ENCODE assay signal across 8 cellular contexts in genomic region chr16:84144859-84145639, GRCh38. TPM values are rescaled to one million over a fixed set of nuclear protein-coding genes. Genes with fewer than 3 reads are reported as not detected.
A peak's percentile ranks its signal among the peaks of the same experiment; 100 is the strongest.
DNase-seq lines count a peak whose midpoint lies in the region; ATAC-seq and TF ChIP-seq lines count a peak whose summit lies in the region.

DNAAF1 (plus strand) TSS chr16:84145308; CDS start chr16:84145441, 133 bp downstream.
HSDL1 (minus strand) TSS chr16:84145177; CDS start chr16:84131321, 13,856 bp downstream.

- H3K27me3 ChIP-seq in right atrium auricular region (no peaks in the 10 kb centered on the region), psoas muscle (ENCODE audit: insufficient read depth in 3 of 3, low read length in 2 of 3) (no peaks in the 10 kb centered on the region)

- intact Hi-C loops in psoas muscle (cut with DNase I) = loop anchor here (2.0 to 5.0 kb wide), 3 partner anchors 30 to 43 kb away; no protein-coding TSS in a partner anchor

- POLR2A ChIA-PET in T-cell (lab: Charles Lee) = interaction anchor here in 1 of 2 donors (0.7 kb wide), 1 partner anchor 28 kb away, joined by 3 read pairs; the partner anchor contains the start of gene MBTPS1

- TF ChIP-seq CTCF in GM12865 (IDR thresholded peaks at IDR 0.05; ENCODE audit: insufficient read depth, low read depth, low read length, missing control alignments) (peak; percentile 9), HFFc6 (IDR thresholded peaks at IDR 0.05) (peak; percentile 44), right atrium auricular region (IDR thresholded peaks at IDR 0.05) (no peak), psoas muscle (IDR thresholded peaks at IDR 0.05) (no peak)

- H3K4me3 ChIP-seq in GM12865 (ENCODE audit: low read depth, low read length) = peak within 1 kb of the TSS; percentile 64
- H3K4me3 ChIP-seq in right atrium auricular region = peak within 1 kb of the TSS; percentile 99
- peak within 1 kb of the TSS; percentile 95 for H3K4me3 ChIP-seq in psoas muscle
- peak within 1 kb of the TSS; percentile 100 for H3K4me3 ChIP-seq in urinary bladder (ENCODE audit: low read depth, low read length)

- H3K27me3 Mint-ChIP-seq in HFFc6 (ENCODE audit: insufficient read depth) (peaks cover 4% of the 10 kb centered on the region), T-cell (peaks cover 0 to 2% of the 10 kb centered on the region in 2 donors)

- H3K4me3 Mint-ChIP-seq in HFFc6 = peak within 1 kb of the TSS; percentile 98
- peak within 1 kb of the TSS; percentile 86 to 99 (median 95) for H3K4me3 Mint-ChIP-seq in T-cell

- WGBS in psoas muscle, 3 donors = 0% methylated on average over 45 to 89 of the region's 89 CpGs
- under 1% methylated on average over 89 of the region's 89 CpGs for WGBS in urinary bladder

- no peaks in the 10 kb centered on the region for H3K9me3 ChIP-seq in right atrium auricular region
- H3K9me3 ChIP-seq in psoas muscle = no peaks in the 10 kb centered on the region

- peaks cover 0 to 18% of the 10 kb centered on the region in 2 donors for H3K4me1 ChIP-seq in right atrium auricular region
- H3K4me1 ChIP-seq in psoas muscle = peaks cover 20% of the 10 kb centered on the region
- H3K4me1 ChIP-seq in urinary bladder (ENCODE audit: insufficient read depth) = no peaks in the 10 kb centered on the region

- DNase-seq in GM12865 (ENCODE audit: low read depth) = peak; percentile 93
- DNase-seq in HFFc6 = peak; percentile 63
- peak; percentile 95 for DNase-seq in NAMALWA (ENCODE audit: low spot score)
- peak; percentile 83 to 96 (median 92) for DNase-seq in T-cell
- DNase-seq in amniotic epithelial cell (ENCODE audit: low read depth) = peak; percentile 57
- peak; percentile 90 for DNase-seq in right atrium auricular region (ENCODE audit: low spot score)
- DNase-seq in psoas muscle = peak; percentile 92 to 95

- H3K4me1 Mint-ChIP-seq in HFFc6 (ENCODE audit: low read depth) (peaks cover 13% of the 10 kb centered on the region), T-cell (peaks cover 19 to 23% (median 23%) of the 10 kb centered on the region in 3 donors)

- ATAC-seq in T-cell (replicated peaks in 1 of 4) (peak; percentile 86 to 92 (median 88)), psoas muscle (peak; percentile 94 to 98 (median 97))

- H3K9me3 Mint-ChIP-seq in HFFc6 = no peaks in the 10 kb centered on the region
- H3K9me3 Mint-ChIP-seq in T-cell = no peaks in the 10 kb centered on the region

- H3K27ac Mint-ChIP-seq in HFFc6 (peak within 1 kb of the TSS; percentile 46), T-cell (peak within 1 kb of the TSS; percentile 76 to 83)

- CTCF ChIA-PET in T-cell (lab: Charles Lee) = interaction anchor here (0.7 to 1.6 kb wide), 4 partner anchors 28 to 60 kb away, joined by 3 to 5 read pairs (median 4); partner anchors contain the start of genes TAF1C (in 2 of the 2) and MBTPS1 (in 1 of the 2)

- H3K27ac ChIP-seq in right atrium auricular region = peak within 1 kb of the TSS; percentile 80 to 94
- peak within 1 kb of the TSS; percentile 81 for H3K27ac ChIP-seq in psoas muscle
- peak within 1 kb of the TSS; percentile 73 for H3K27ac ChIP-seq in urinary bladder (ENCODE audit: low read depth)

- H3K36me3 Mint-ChIP-seq in HFFc6 (ENCODE audit: low read depth) (no peaks in the 10 kb centered on the region), T-cell (peaks cover 3% of the 10 kb centered on the region)

- H3K36me3 ChIP-seq in right atrium auricular region = no peaks in the 10 kb centered on the region
- H3K36me3 ChIP-seq in psoas muscle (ENCODE audit: insufficient read depth in 1 of 2, low read depth in 1 of 2) = no peaks in the 10 kb centered on the region
- no peaks in the 10 kb centered on the region for H3K36me3 ChIP-seq in urinary bladder (ENCODE audit: insufficient read depth)

RNA-seq across cellular contexts. Expression of gene DNAAF1, which starts in this region (rescaled TPM):
- total RNA-seq in HFFc6 (2021; fragmentation: NEBNext Ultra II Directional; extraction: Animal tissue kit (Norgen Biotek cat#: 25700)) = not detected
- under 1 TPM in 2 of 5 donors, not detected in 3; 0.16 to 0.32 TPM for total RNA-seq in T-cell
- 1 to 10 TPM in 1 of 2 donors, not detected in 1; 1.8 TPM for total RNA-seq in right atrium auricular region
- total RNA-seq in psoas muscle = not detected
- under 1 TPM; 0.17 to 0.44 (median 0.17) TPM for polyA plus RNA-seq in psoas muscle
- not detected for total RNA-seq in urinary bladder
- polyA plus RNA-seq in urinary bladder = 0.85 TPM

RNA-seq across cellular contexts. Expression of gene HSDL1, which starts in this region (rescaled TPM):
- 10 to 100 TPM; 14.8 to 18.8 (median 17.2) TPM for total RNA-seq in HFFc6 (2021; fragmentation: NEBNext Ultra II Directional; extraction: Animal tissue kit (Norgen Biotek cat#: 25700))
- total RNA-seq in T-cell = 10 to 100 TPM; 11.9 to 23.5 (median 20.4) TPM
- 10 to 100 TPM; 14.6 to 15.4 TPM for total RNA-seq in right atrium auricular region
- 10 to 100 TPM; 12.4 to 24.4 (median 21.2) TPM for total RNA-seq in psoas muscle
- 10 to 100 TPM; 11.7 to 39.3 (median 12.0) TPM for polyA plus RNA-seq in psoas muscle
- 32.7 TPM for total RNA-seq in urinary bladder
- 12.9 TPM for polyA plus RNA-seq in urinary bladder

Comparison
In these comparisons a context has a peak if more than half of its experiments do, and no peak if none do; other contexts are left out.
1. Peak in every context shown above with its lines: DNase-seq, ATAC-seq, H3K4me3 ChIP-seq and H3K27ac ChIP-seq.
2. CTCF ChIP-seq: peak in GM12865 (single experiment) and HFFc6 (single experiment); none in right atrium auricular region (0 of 2) and psoas muscle (single experiment).